Comparison of ENCODE assay signal across 18 cellular contexts in the genomic region with DNA sequence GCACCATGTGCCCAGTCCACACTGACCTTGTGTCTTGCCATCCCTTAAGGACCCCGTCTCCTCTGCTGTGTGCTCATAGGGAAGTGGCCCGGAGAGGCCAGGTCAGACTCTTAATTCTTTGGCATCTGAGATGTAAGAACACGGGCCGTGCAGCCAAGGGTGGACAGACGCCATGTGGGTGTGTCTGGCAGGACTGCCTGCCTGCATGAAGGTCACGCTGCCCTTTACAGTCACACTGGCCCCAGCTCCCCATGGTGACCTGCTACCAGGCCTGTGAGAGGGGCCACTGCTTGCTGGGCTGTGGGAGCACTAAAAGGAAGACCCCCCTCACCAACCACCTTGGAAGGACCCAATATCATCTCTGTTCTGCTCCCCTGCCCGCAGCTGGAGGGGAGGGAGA. TPM values are rescaled to one million over a fixed set of nuclear protein-coding genes. Genes with fewer than 3 reads are reported as not detected.
DNase-seq lines count a peak whose midpoint lies in the region; ATAC-seq, FAIRE-seq and TF ChIP-seq lines count a peak whose summit lies in the region.
"Had no signal": no experiment of that assay in that cellular context is flagged by ENCODE, and none has a peak within 500 bp of the region (broad histone marks: within the 10 kb centered on the region; RNA-seq: fewer than 3 reads in every experiment).

No MANE protein-coding gene starts in this region.

- CTCF ChIA-PET in A549 (lab: Yijun Ruan, JAX) = interaction anchor here (1.7 kb wide), 1 partner anchor 9 kb away, joined by 4 read pairs; no protein-coding TSS in a partner anchor

- no peaks in the 10 kb centered on the region for H3K27me3 ChIP-seq in adrenal gland
- H3K27me3 ChIP-seq: Peyer's patch had no signal

- no peak for DNase-seq in A549 (ENCODE audit: low read depth in 1 of 2, low spot score in 1 of 2)
- peak; percentile 71 to 88 (median 84) for DNase-seq in adrenal gland
- no peak for DNase-seq in immature natural killer cell
- no peak for DNase-seq in sciatic nerve (ENCODE audit: low spot score)
- DNase-seq in NCI-H1105 (lab: John Stamatoyannopoulos, UW) = no peak
- DNase-seq in RKO (ENCODE audit: low spot score) = no peak
- no peak for DNase-seq in SHP77 treated with DMSO at 0.1 percent for 48 hours (lab: John Stamatoyannopoulos, UW)
- DNase-seq in activated CD4-positive, CD25-positive, alpha-beta regulatory T cell treated with anti-CD3 and anti-CD28 coated beads, Interleukin-2, amount 50 U/mL, for 72 hours = no peak
- DNase-seq: activated CD4-positive, alpha-beta T cell treated with anti-CD3 and anti-CD28 coated beads for 1 hour; activated T-cell treated with anti-CD3 and anti-CD28 coated beads for 4 hours; HCEC 1CT; Kasumi-1; NCI-H187 treated with DMSO at 0.1 percent for 48 hours; NCI-H526; Peyer's patch; stimulated activated CD4-positive, alpha-beta T cell treated with anti-CD3 and anti-CD28 coated beads, Interleukin-2, amount 100 ng/mL, for 24 hours had no signal

- POLR2A ChIA-PET in A549 (lab: Yijun Ruan, JAX) = interaction anchor here (2.5 kb wide), 1 partner anchor 19 kb away, joined by 18 read pairs; no protein-coding TSS in a partner anchor

- ATAC-seq in A549 (no peak), sciatic nerve (peak; percentile 4)

- no peaks in the 10 kb centered on the region for H3K9me3 Mint-ChIP-seq in immature natural killer cell

- intact Hi-C loops in adrenal gland (cut with DNase I) = no loop called here
- intact Hi-C loops in sciatic nerve (cut with DNase I) = no loop called here

- TF ChIP-seq RAD21 in A549 (conservative IDR thresholded peaks at IDR 0.05 in 1 of 2, IDR thresholded peaks at IDR 0.05 in 1 of 2) = no peak

- TF ChIP-seq CTCF in A549 (IDR thresholded peaks at IDR 0.05) = no peak
- TF ChIP-seq CTCF in adrenal gland (IDR thresholded peaks at IDR 0.05) = no peak

- no peak for FAIRE-seq in A549 (lab: Jason Lieb, UNC)

- H3K27ac Mint-ChIP-seq in immature natural killer cell = peak overlapping the region; percentile 21 to 83 (median 53)

- H3K9me3 ChIP-seq in A549 = no peaks in the 10 kb centered on the region
- H3K9me3 ChIP-seq in adrenal gland (replicated peaks in 1 of 3) = no peaks in the 10 kb centered on the region
- H3K9me3 ChIP-seq: Peyer's patch had no signal

- TF ChIP-seq POLR2A in A549 (IDR thresholded peaks at IDR 0.05; ENCODE audit: low read length) (no peak), adrenal gland (IDR thresholded peaks at IDR 0.05) (no peak)

- peak overlapping the region; percentile 55 for H3K4me2 ChIP-seq in A549

- no peak overlapping the region for H3K4me3 ChIP-seq in A549
- H3K4me3 ChIP-seq in adrenal gland = no peak overlapping the region
- H3K4me3 ChIP-seq: Peyer's patch had no signal

- peaks cover 88 to 91% of the 10 kb centered on the region in 2 donors for H3K4me1 Mint-ChIP-seq in immature natural killer cell

- peaks cover 87% of the 10 kb centered on the region for H3K4me1 ChIP-seq in A549
- peaks cover 17 to 92% of the 10 kb centered on the region in 2 donors for H3K4me1 ChIP-seq in adrenal gland (replicated peaks in 1 of 2)

- peaks cover 2 to 9% (median 5%) of the 10 kb centered on the region in 3 donors for H3K27me3 Mint-ChIP-seq in immature natural killer cell (ENCODE audit: low read depth in 3 of 3)

- WGBS in A549 (ENCODE audit: missing lambda C conversion rate) = 65% methylated on average over 5 of the region's 7 CpGs
- 31 to 71% (median 40%) methylated on average over 1 to 7 of the region's 7 CpGs for WGBS in adrenal gland, 4 donors

- peaks cover 0 to 3% (median 0%) of the 10 kb centered on the region in 3 donors for H3K36me3 Mint-ChIP-seq in immature natural killer cell

- no peak for TF ChIP-seq EP300 in A549 (IDR thresholded peaks at IDR 0.05)

- H3K4me3 Mint-ChIP-seq in immature natural killer cell = peak overlapping the region in 1 of 5 donors; percentile 14

- H3K27ac ChIP-seq in A549 (peak overlapping the region; percentile 97 to 100), adrenal gland (peak overlapping the region in 2 of 5 donors; percentile 39 to 70)

- H3K36me3 ChIP-seq in adrenal gland (replicated peaks in 1 of 2) = no peaks in the 10 kb centered on the region
- H3K36me3 ChIP-seq: Peyer's patch had no signal

TF ChIP-seq in A549, 52 proteins besides CTCF, POLR2A, EP300 and RAD21:
- TF ChIP-seq EHMT2 (IDR thresholded peaks at IDR 0.05; ENCODE audit: low read depth) = no peak
- no peak for TF ChIP-seq EHF (CRISPR knock-in tag; IDR thresholded peaks at IDR 0.05)
- no peak for TF ChIP-seq FOSB (CRISPR knock-in tag; IDR thresholded peaks at IDR 0.05)
- TF ChIP-seq HDAC2 (IDR thresholded peaks at IDR 0.05) = no peak
- no peak for TF ChIP-seq NPAS2 (CRISPR knock-in tag; IDR thresholded peaks at IDR 0.05; ENCODE audit: borderline replicate concordance)
- TF ChIP-seq HOXA7 (CRISPR knock-in tag; IDR thresholded peaks at IDR 0.05) = no peak
- no peak for TF ChIP-seq TFCP2L1 (CRISPR knock-in tag; IDR thresholded peaks at IDR 0.05)
- no peak for TF ChIP-seq HOXB5 (CRISPR knock-in tag; IDR thresholded peaks at IDR 0.05)

RNA-seq across cellular contexts. Expression of a gene that starts 17.7 kb away (rescaled TPM):
- polyA plus RNA-seq in A549 (2011; rRNA removed) (79.7 and 89.1 TPM in 2 replicates), A549 (2017; fragmentation: RNase III; extraction: RNeasy Plus Mini Kit Qiagen cat#74134 plus additional on column Dnase treatment) (56.9 to 78.9 TPM (median 62.7 TPM) in 3 replicates), adrenal gland (10 to 100 TPM in 2 of 3 donors, 1 to 10 TPM in 1; 7.7 to 44.2 (median 44.2) TPM), immature natural killer cell (100 to 1,000 TPM in 1 of 3 donors, 10 to 100 TPM in 2; 70.3 to 116 (median 74.3) TPM)
- 64.4 and 78.4 TPM in 2 replicates for polyA plus RNA-seq in A549 (2012; cell fraction: cytosol; rRNA removed)
- polyA plus RNA-seq in A549 (2012; cell fraction: nucleus; rRNA removed) = 119 and 124 TPM in 2 replicates
- polyA minus RNA-seq in A549 (2011; rRNA and poly(A)+ RNA removed) = 320 and 332 TPM in 2 replicates
- total RNA-seq in adrenal gland (10 to 100 TPM; 15.3 to 72.4 (median 41.3) TPM), sciatic nerve (271 TPM)

RNA-seq across cellular contexts. Expression of a gene that starts 43.5 kb away (rescaled TPM):
- not detected in 2 replicates for polyA plus RNA-seq in A549 (2011; rRNA removed)
- polyA plus RNA-seq in A549 (2012; cell fraction: cytosol; rRNA removed) = not detected in 2 replicates
- not detected in 2 replicates for polyA plus RNA-seq in A549 (2012; cell fraction: nucleus; rRNA removed)
- not detected in 3 replicates for polyA plus RNA-seq in A549 (2017; fragmentation: RNase III; extraction: RNeasy Plus Mini Kit Qiagen cat#74134 plus additional on column Dnase treatment)
- not detected in 2 replicates for polyA minus RNA-seq in A549 (2011; rRNA and poly(A)+ RNA removed)
- total RNA-seq in adrenal gland = not detected
- polyA plus RNA-seq in adrenal gland = under 1 TPM in 2 of 3 donors, not detected in 1; 0.10 to 0.16 TPM
- polyA plus RNA-seq in immature natural killer cell = not detected
- total RNA-seq in sciatic nerve = not detected
- total RNA-seq: mesenteric fat pad; Peyer's patch; T-helper 1 cell treated with Interleukin-12 subunit alpha and Interleukin-12 subunit beta and Interleukin-4 antibody, amounts not matched to agents 30 ng/mL and 1 ng/mL, for 36 hours had no signal

Comparison
In these comparisons a context has a peak if more than half of its experiments do, and no peak if none do; other contexts are left out.
1. DNase-seq: peak in adrenal gland (7 of 7); none in A549 (0 of 2), immature natural killer cell (0 of 3), sciatic nerve (single experiment), NCI-H1105 (single experiment), RKO (single experiment), SHP77 treated with DMSO at 0.1 percent for 48 hours (single experiment) and activated CD4-positive, CD25-positive, alpha-beta regulatory T cell treated with anti-CD3 and anti-CD28 coated beads, Interleukin-2, amount 50 U/mL, for 72 hours (single experiment).